ENCODE assay signal across 8 cellular contexts in genomic region chr15:101293122-101293521, GRCh38. TPM values are rescaled to one million over a fixed set of nuclear protein-coding genes. Genes with fewer than 3 reads are reported as not detected.
DNase-seq lines count a peak whose midpoint lies in the region; ATAC-seq and TF ChIP-seq lines count a peak whose summit lies in the region.

No MANE protein-coding gene starts in this region.

- H3K27me3 Mint-ChIP-seq in activated naive CD8-positive, alpha-beta T cell treated with anti-CD3 and anti-CD28 coated beads, Interleukin-2, amount 10 ng/mL, durations not matched to agents 7 days and 5 days, result no peaks in the 10 kb centered on the region

- TF ChIP-seq CTCF in lower lobe of right lung (IDR thresholded peaks at IDR 0.05), result no peak

- H3K4me1 ChIP-seq in ACC112 (ENCODE audit: control insufficient read depth, insufficient read depth, low read length, unreplicated experiment) (peaks cover 16% of the 10 kb centered on the region), HAP-1 (peaks cover 17% of the 10 kb centered on the region), lower lobe of right lung (peaks cover 24% of the 10 kb centered on the region)

- H3K27ac ChIP-seq in ACC112 (ENCODE audit: low read depth, low read length) (no peak overlapping the region), lower lobe of right lung (no peak overlapping the region), substantia nigra (ENCODE audit: low read depth, low read length, poor library complexity, severe bottlenecking) (no peak overlapping the region)

- peaks cover 44% of the 10 kb centered on the region for H3K4me1 Mint-ChIP-seq in activated naive CD8-positive, alpha-beta T cell treated with anti-CD3 and anti-CD28 coated beads, Interleukin-2, amount 10 ng/mL, durations not matched to agents 7 days and 5 days

- ATAC-seq in activated naive CD8-positive, alpha-beta T cell treated with anti-CD3 and anti-CD28 coated beads, Interleukin-2, amount 10 ng/mL, durations not matched to agents 7 days and 5 days (ENCODE audit: low read depth), result no peak
- ATAC-seq in lower lobe of right lung (no peak), HG02763 (IDR thresholded peaks at IDR 0.05; ENCODE audit: unreplicated experiment) (no peak)

- H3K4me3 ChIP-seq in ACC112 (ENCODE audit: low read depth, low read length) (peak overlapping the region; percentile 98), HAP-1 (peak overlapping the region; percentile 76), lower lobe of right lung (peak overlapping the region; percentile 89)

- H3K4me3 Mint-ChIP-seq in activated naive CD8-positive, alpha-beta T cell treated with anti-CD3 and anti-CD28 coated beads, Interleukin-2, amount 10 ng/mL, durations not matched to agents 7 days and 5 days, result peak overlapping the region; percentile 91

- no peak overlapping the region for H2AFZ ChIP-seq in ACC112 (ENCODE audit: low read length, unreplicated experiment)

- H3K9me3 ChIP-seq in HAP-1 (no peaks in the 10 kb centered on the region), lower lobe of right lung (no peaks in the 10 kb centered on the region)

- H3K27me3 ChIP-seq in ACC112 (ENCODE audit: insufficient read depth, low read length), result no peaks in the 10 kb centered on the region
- H3K27me3 ChIP-seq in HAP-1 (ENCODE audit: low read depth), result no peaks in the 10 kb centered on the region
- H3K27me3 ChIP-seq in lower lobe of right lung (ENCODE audit: low read depth), result no peaks in the 10 kb centered on the region

- peak overlapping the region; percentile 89 for H3K27ac Mint-ChIP-seq in activated naive CD8-positive, alpha-beta T cell treated with anti-CD3 and anti-CD28 coated beads, Interleukin-2, amount 10 ng/mL, durations not matched to agents 7 days and 5 days

- peaks cover 22% of the 10 kb centered on the region for H3K36me3 Mint-ChIP-seq in activated naive CD8-positive, alpha-beta T cell treated with anti-CD3 and anti-CD28 coated beads, Interleukin-2, amount 10 ng/mL, durations not matched to agents 7 days and 5 days

- intact Hi-C loops in lower lobe of right lung (cut with DNase I), result loop anchor here (10.0 kb wide), 1 partner anchor 362 kb away; the partner anchor contains the start of gene TM2D3

- peaks cover 13% of the 10 kb centered on the region; the same call in 1 of the 2 replicates for H3K36me3 ChIP-seq in ACC112 (ENCODE audit: insufficient read depth, low read length)
- H3K36me3 ChIP-seq in HAP-1 (replicated peaks), result peaks cover 38% of the 10 kb centered on the region
- peaks cover 17% of the 10 kb centered on the region for H3K36me3 ChIP-seq in lower lobe of right lung

- H3K9me3 Mint-ChIP-seq in activated naive CD8-positive, alpha-beta T cell treated with anti-CD3 and anti-CD28 coated beads, Interleukin-2, amount 10 ng/mL, durations not matched to agents 7 days and 5 days, result no peaks in the 10 kb centered on the region

- POLR2A ChIA-PET in activated naive CD8-positive, alpha-beta T cell treated with anti-CD3 and anti-CD28 coated beads, Interleukin-2, amount 10 ng/mL, durations not matched to agents 7 days and 5 days (lab: Charles Lee), result interaction anchor here (4.1 kb wide), 1 partner anchor 27 kb away, joined by 29 read pairs; no protein-coding TSS in a partner anchor

- no peak for DNase-seq in HAP-1 (ENCODE audit: low spot score in 2 of 2)
- no peak for DNase-seq in activated naive CD8-positive, alpha-beta T cell treated with anti-CD3 and anti-CD28 coated beads, Interleukin-2, amount 10 ng/mL, durations not matched to agents 7 days and 5 days
- no peak for DNase-seq in lower lobe of right lung
- no peak for DNase-seq in MV-4-11 (lab: John Stamatoyannopoulos, UW)
- no peak for DNase-seq in substantia nigra (lab: John Stamatoyannopoulos, UW)
- no peak for DNase-seq in EL

- H3K79me2 ChIP-seq in ACC112 (ENCODE audit: control insufficient read depth, insufficient read depth, low read length, unreplicated experiment), result peaks cover 68% of the 10 kb centered on the region

- in situ Hi-C loops in HAP-1 (cut with MboI; ENCODE audit: low sequenced_read_pairs), result no loop called here

RNA-seq across cellular contexts. Expression of gene SNRPA1, which starts 1.9 kb away (rescaled TPM):
- total RNA-seq in activated naive CD8-positive, alpha-beta T cell treated with anti-CD3 and anti-CD28 coated beads, Interleukin-2, amount 10 ng/mL, durations not matched to agents 7 days and 5 days, result 100 to 1,000 TPM; 121 TPM
- 35.4 TPM for total RNA-seq in lower lobe of right lung

RNA-seq across cellular contexts. Expression of gene SELENOS, which starts 15.8 kb away (rescaled TPM):
- 10 to 100 TPM; 27.2 to 28.2 TPM for total RNA-seq in activated naive CD8-positive, alpha-beta T cell treated with anti-CD3 and anti-CD28 coated beads, Interleukin-2, amount 10 ng/mL, durations not matched to agents 7 days and 5 days
- 64.5 TPM for total RNA-seq in lower lobe of right lung

RNA-seq across cellular contexts. Expression of gene CHSY1, which starts 41.3 kb away (rescaled TPM):
- 10 to 100 TPM; 37.0 to 37.8 TPM for total RNA-seq in activated naive CD8-positive, alpha-beta T cell treated with anti-CD3 and anti-CD28 coated beads, Interleukin-2, amount 10 ng/mL, durations not matched to agents 7 days and 5 days
- total RNA-seq in lower lobe of right lung, result 25.6 TPM
